17 cellular contexts compared by ENCODE assay signal in the genomic region with DNA sequence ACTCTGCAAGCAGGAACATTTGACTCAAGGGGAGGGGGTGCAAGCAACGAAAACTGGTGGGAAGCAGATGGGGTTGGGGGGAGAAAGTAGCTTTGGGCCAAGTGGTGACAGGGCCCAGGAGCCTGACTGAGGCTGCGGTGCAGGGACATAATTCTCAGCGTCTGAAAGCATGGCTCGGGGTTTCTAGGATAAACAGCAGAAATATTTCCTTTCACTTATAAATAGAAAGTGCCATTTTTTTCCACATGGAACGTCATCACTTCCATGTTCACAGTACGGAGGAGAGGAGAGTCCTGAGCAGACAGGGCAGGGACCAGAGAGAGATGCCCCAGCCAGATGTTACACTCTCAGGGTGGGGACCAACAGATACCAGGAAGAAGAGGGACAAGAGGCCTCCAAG.
DNase-seq lines count a peak whose midpoint lies in the region; ATAC-seq and TF ChIP-seq lines count a peak whose summit lies in the region.
"Had no signal": no experiment of that assay in that cellular context is flagged by ENCODE, and none has a peak within 500 bp of the region (broad histone marks: within the 10 kb centered on the region; RNA-seq: fewer than 3 reads in every experiment).

No MANE protein-coding gene starts in this region.

- no peaks in the 10 kb centered on the region for H3K36me3 ChIP-seq in BLaER1
- H3K36me3 ChIP-seq in skeletal muscle tissue (ENCODE audit: control insufficient read depth in 3 of 3, insufficient read depth in 3 of 3, low read length in 3 of 3): no peaks in the 10 kb centered on the region
- no peaks in the 10 kb centered on the region for H3K36me3 ChIP-seq in hepatocyte (replicated peaks; ENCODE audit: insufficient read depth, low read depth)
- H3K36me3 ChIP-seq: neutrophil had no signal

- peaks cover 8% of the 10 kb centered on the region for H3K27me3 Mint-ChIP-seq in brain
- H3K27me3 Mint-ChIP-seq: activated T-helper 17 cell treated with anti-CD3 and anti-CD28 coated beads, Interleukin-2, amount 50 U/mL, for 72 hours had no signal

- no peaks in the 10 kb centered on the region for H3K27me3 ChIP-seq in BLaER1
- H3K27me3 ChIP-seq in skeletal muscle tissue (ENCODE audit: control insufficient read depth in 3 of 3, insufficient read depth in 3 of 3, low read length in 3 of 3): no peaks in the 10 kb centered on the region
- H3K27me3 ChIP-seq in hepatocyte: no peaks in the 10 kb centered on the region

- no peak overlapping the region for H2AFZ ChIP-seq in hepatocyte

- peak overlapping the region in 2 of 5 experiments; percentile 17 to 48 for H3K4me3 Mint-ChIP-seq in brain
- H3K4me3 Mint-ChIP-seq: activated T-helper 17 cell treated with anti-CD3 and anti-CD28 coated beads, Interleukin-2, amount 50 U/mL, for 72 hours; T-helper 17 cell had no signal

- H3K4me2 ChIP-seq in BLaER1: 0 out of 2 replicates have a peak overlapping the region, but pooled peaks have one; percentile 43
- no peak overlapping the region for H3K4me2 ChIP-seq in hepatocyte

- H3K4me3 ChIP-seq in BLaER1: no peak overlapping the region
- no peak overlapping the region for H3K4me3 ChIP-seq in skeletal muscle tissue (ENCODE audit: low read length in 3 of 3)
- no peak overlapping the region for H3K4me3 ChIP-seq in hepatocyte

- no peak for DNase-seq in left ventricle myocardium superior
- DNase-seq in stimulated activated naive CD8-positive, alpha-beta T cell treated with anti-CD3 and anti-CD28 coated beads, Interleukin-15, Interleukin-2, amounts not matched to agents 100 U/mL and 50 U/mL, for 24 hours: no peak
- DNase-seq in hepatocyte (ENCODE audit: low spot score): no peak
- no peak for DNase-seq in NCI-H1105 (lab: John Stamatoyannopoulos, UW)
- DNase-seq: activated CD4-positive, alpha-beta T cell treated with anti-CD3 and anti-CD28 coated beads, Interleukin-2, amount 50 U/mL, for 1 hour; erythroblast; MV-4-11; NCI-H226; OCI-M1; T-helper 17 cell had no signal

- WGBS in hepatocyte (ENCODE audit: low lambda C conversion rate, missing lambda C conversion rate): 79% methylated on average over 6 of the region's 6 CpGs

- no peak overlapping the region for H3K9ac ChIP-seq in BLaER1
- no peak overlapping the region for H3K9ac ChIP-seq in skeletal muscle tissue (ENCODE audit: low read depth in 1 of 3, low read length in 3 of 3)

- H3K9me3 ChIP-seq in BLaER1: no peaks in the 10 kb centered on the region
- H3K9me3 ChIP-seq in skeletal muscle tissue (ENCODE audit: control insufficient read depth in 3 of 3, low read length in 3 of 3): no peaks in the 10 kb centered on the region
- no peaks in the 10 kb centered on the region for H3K9me3 ChIP-seq in hepatocyte (ENCODE audit: low read depth)
- H3K9me3 ChIP-seq: neutrophil had no signal

- H3K9me3 Mint-ChIP-seq in brain: peaks cover 0 to 3% (median 0%) of the 10 kb centered on the region in 5 experiments
- H3K9me3 Mint-ChIP-seq: activated T-helper 17 cell treated with anti-CD3 and anti-CD28 coated beads, Interleukin-2, amount 50 U/mL, for 72 hours had no signal

- H3K4me1 ChIP-seq in BLaER1: peaks cover 69% of the 10 kb centered on the region
- peaks cover 40 to 57% (median 56%) of the 10 kb centered on the region in 3 donors for H3K4me1 ChIP-seq in skeletal muscle tissue (ENCODE audit: control insufficient read depth in 3 of 3, insufficient read depth in 3 of 3, low read length in 3 of 3)
- peaks cover 7% of the 10 kb centered on the region for H3K4me1 ChIP-seq in hepatocyte (ENCODE audit: insufficient read depth)

- no peak overlapping the region for H3K27ac ChIP-seq in BLaER1
- peak overlapping the region; percentile 72 for H3K27ac ChIP-seq in skeletal muscle tissue (ENCODE audit: low read depth, low read length)
- H3K27ac ChIP-seq in hepatocyte: no peak overlapping the region
- H3K27ac ChIP-seq: C4-2B, neutrophil had no signal

- no peaks in the 10 kb centered on the region for H3K9me2 ChIP-seq in hepatocyte (replicated peaks; ENCODE audit: insufficient read depth)

- no peak for TF ChIP-seq CTCF in brain (conservative IDR thresholded peaks at IDR 0.05)
- TF ChIP-seq CTCF in hepatocyte (IDR thresholded peaks at IDR 0.05; ENCODE audit: poor library complexity): no peak

- H3K36me3 Mint-ChIP-seq in brain: peaks cover 10% of the 10 kb centered on the region

- peak overlapping the region in 4 of 5 experiments; percentile 37 to 92 (median 73) for H3K27ac Mint-ChIP-seq in brain
- H3K27ac Mint-ChIP-seq: activated T-helper 17 cell treated with anti-CD3 and anti-CD28 coated beads, Interleukin-2, amount 50 U/mL, for 72 hours; T-helper 17 cell had no signal

- intact Hi-C loops in left ventricle myocardium superior (cut with micrococcal nuclease): loop anchor here (10.0 kb wide), 1 partner anchor 84 kb away; no protein-coding TSS in a partner anchor

- H4K20me1 ChIP-seq in BLaER1: no peaks in the 10 kb centered on the region
- peaks cover under 1% of the 10 kb centered on the region for H4K20me1 ChIP-seq in hepatocyte (ENCODE audit: insufficient read depth, poor library complexity, severe bottlenecking)

- H3K79me2 ChIP-seq in hepatocyte: peaks cover 30% of the 10 kb centered on the region

- peaks cover 89% of the 10 kb centered on the region for H3K4me1 Mint-ChIP-seq in brain
- H3K4me1 Mint-ChIP-seq: activated T-helper 17 cell treated with anti-CD3 and anti-CD28 coated beads, Interleukin-2, amount 50 U/mL, for 72 hours had no signal

- peak; percentile 5 for ATAC-seq in left ventricle myocardium superior
- ATAC-seq in stimulated activated naive CD8-positive, alpha-beta T cell treated with anti-CD3 and anti-CD28 coated beads, Interleukin-15, Interleukin-2, amounts not matched to agents 100 U/mL and 50 U/mL, for 24 hours: no peak
- no peak for ATAC-seq in GM21529 (IDR thresholded peaks at IDR 0.05; ENCODE audit: unreplicated experiment)
- ATAC-seq: activated T-helper 17 cell treated with anti-CD3 and anti-CD28 coated beads, Interleukin-2, amount 50 U/mL, for 72 hours; T-helper 17 cell had no signal
